22 cellular contexts compared by ENCODE assay signal in the genomic region with DNA sequence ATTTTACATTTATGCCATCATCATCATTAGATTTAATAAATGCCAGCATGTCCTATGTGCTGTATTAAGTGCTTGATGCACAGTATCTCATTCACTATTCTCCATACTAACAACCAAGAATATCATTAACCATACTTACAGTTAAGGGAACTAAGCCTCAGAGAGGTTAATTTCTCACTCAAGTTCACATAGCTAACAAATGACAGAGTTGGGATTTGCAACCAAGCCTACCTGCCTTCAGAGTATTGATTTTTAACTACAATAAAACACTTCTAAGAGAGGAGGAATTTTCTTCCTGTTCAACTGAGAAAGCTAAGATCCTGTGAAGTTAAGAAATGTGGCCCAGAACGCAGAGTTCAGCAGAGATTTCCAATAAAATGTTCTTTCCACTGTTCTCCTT.
"Had no signal": no experiment of that assay in that cellular context is flagged by ENCODE, and none has a peak within 500 bp of the region (broad histone marks: within the 10 kb centered on the region; RNA-seq: fewer than 3 reads in every experiment).

No MANE protein-coding gene starts in this region.

- ATAC-seq: K562, PC-3, T-cell had no signal

- H3K4me3 ChIP-seq: K562, SK-N-MC had no signal

- DNase-seq: activated CD4-positive, alpha-beta memory T cell treated with anti-CD3 and anti-CD28 coated beads for 36 hours; activated CD4-positive, alpha-beta T cell treated with anti-CD3 and anti-CD28 coated beads, Interleukin-2, amount 10 ng/mL, durations not matched to agents 7 days and 5 days; activated CD4-positive, CD25-positive, alpha-beta regulatory T cell; activated CD8-positive, alpha-beta memory T cell treated with anti-CD3 and anti-CD28 coated beads, Interleukin-2, amount 50 U/mL, for 4 hours; activated naive CD4-positive, alpha-beta T cell; aorta; Karpas-422; MM.1S; NCI-H1105; NCI-H1436; NCI-H1694 treated with DMSO at 0.1 percent for 48 hours; NCI-H2029 treated with DMSO at 0.1 percent for 48 hours; NCI-H446; NCI-H524; PC-3; SIG-M5; T-cell; T-helper 2 cell; T1000 had no signal

- H3K27ac ChIP-seq: SK-N-MC, VCaP had no signal
